In genomic region chr18:56233595-56233994, GRCh38 we compare ENCODE assay signal across 11 cellular contexts.
DNase-seq lines count a peak whose midpoint lies in the region; ATAC-seq and TF ChIP-seq lines count a peak whose summit lies in the region.
"Had no signal": no experiment of that assay in that cellular context is flagged by ENCODE, and none has a peak within 500 bp of the region (broad histone marks: within the 10 kb centered on the region; RNA-seq: fewer than 3 reads in every experiment).

No MANE protein-coding gene starts in this region.

- TF ChIP-seq RAD21 in SK-N-SH (IDR thresholded peaks at IDR 0.05; ENCODE audit: low read length): no peak

- 5% methylated on average over 2 of the region's 2 CpGs for WGBS in SK-N-SH (ENCODE audit: low lambda C conversion rate)

- H3F3A ChIP-seq in SK-N-SH (replicated peaks; ENCODE audit: insufficient read depth): peaks cover 4% of the 10 kb centered on the region

- DNase-seq in EH (ENCODE audit: low read depth) (peak; percentile 89), SK-N-SH (no peak), fibroblast of lung (ENCODE audit: low read depth in 2 of 2) (peak; percentile 88 to 89), HUDEP-2 (lab: John Stamatoyannopoulos, UW; ENCODE audit: unreplicated experiment in 76 of 76) (no peak), T1000 (lab: John Stamatoyannopoulos, UW) (no peak)
- DNase-seq in activated naive CD4-positive, alpha-beta T cell treated with Interleukin-2 at 50 U/mL for 16 hours: no peak
- DNase-seq: activated CD8-positive, alpha-beta T cell treated with anti-CD3 and anti-CD28 coated beads, Interleukin-2, amount 10 ng/mL, durations not matched to agents 7 days and 5 days; activated naive CD8-positive, alpha-beta T cell treated with anti-CD3 and anti-CD28 coated beads, Interleukin-2, amount 10 ng/mL, durations not matched to agents 7 days and 5 days had no signal

- H3K4me3 ChIP-seq in SK-N-SH (ENCODE audit: low read depth in 2 of 2, low read length in 1 of 2) (no peak overlapping the region), fibroblast of lung (replicated peaks in 1 of 4; ENCODE audit: control extremely low read depth in 1 of 4, insufficient read depth in 1 of 4, low read depth in 3 of 4, low read length in 4 of 4) (no peak overlapping the region), rectal smooth muscle tissue (ENCODE audit: low read length) (no peak overlapping the region)
- H3K4me3 ChIP-seq: hepatocyte had no signal

- H3K27ac ChIP-seq in SK-N-SH (ENCODE audit: low read depth in 2 of 2, low read length in 1 of 2) (peak overlapping the region in 1 of 2 experiments; percentile 78; a peak in 2 of 4 replicates), fibroblast of lung (ENCODE audit: insufficient read depth, low read length) (peak overlapping the region; percentile 49), rectal smooth muscle tissue (ENCODE audit: low read depth, low read length) (peak overlapping the region; percentile 28)
- H3K27ac ChIP-seq: hepatocyte had no signal

- H3K36me3 ChIP-seq in SK-N-SH (replicated peaks in 1 of 2; ENCODE audit: control insufficient read depth in 1 of 2, insufficient read depth in 2 of 2, low read length in 1 of 2) (no peaks in the 10 kb centered on the region), fibroblast of lung (ENCODE audit: control insufficient read depth, insufficient read depth, low read length) (no peaks in the 10 kb centered on the region), rectal smooth muscle tissue (ENCODE audit: control insufficient read depth, insufficient read depth, low read length) (no peaks in the 10 kb centered on the region)

- no peaks in the 10 kb centered on the region for H3K9me2 ChIP-seq in SK-N-SH

- H2AFZ ChIP-seq in SK-N-SH (ENCODE audit: low read depth): no peak overlapping the region; the same call in 1 of the 2 replicates
- H2AFZ ChIP-seq in fibroblast of lung (ENCODE audit: low read length): no peak overlapping the region
- H2AFZ ChIP-seq: hepatocyte had no signal

- no peak for ATAC-seq in GM21526 (IDR thresholded peaks at IDR 0.05; ENCODE audit: low FRiP score, unreplicated experiment)
- ATAC-seq: activated CD8-positive, alpha-beta T cell treated with anti-CD3 and anti-CD28 coated beads, Interleukin-2, amount 10 ng/mL, durations not matched to agents 7 days and 5 days had no signal

- no peaks in the 10 kb centered on the region for H4K20me1 ChIP-seq in SK-N-SH (ENCODE audit: insufficient read depth)
- no peaks in the 10 kb centered on the region for H4K20me1 ChIP-seq in fibroblast of lung (ENCODE audit: control insufficient read depth, extremely low read depth, insufficient read depth, low read length)

- H3K4me1 ChIP-seq in SK-N-SH (ENCODE audit: control insufficient read depth in 1 of 2, insufficient read depth in 2 of 2, low read depth in 1 of 2, low read length in 1 of 2) (peaks cover 0 to 3% of the 10 kb centered on the region in 2 experiments; a peak in 1 of 4 replicates), fibroblast of lung (ENCODE audit: control insufficient read depth, extremely low read depth, insufficient read depth, low read length) (peaks cover 2% of the 10 kb centered on the region), rectal smooth muscle tissue (ENCODE audit: control insufficient read depth, insufficient read depth, low read length) (no peaks in the 10 kb centered on the region)

- no peak overlapping the region for H3K9ac ChIP-seq in SK-N-SH
- H3K9ac ChIP-seq in fibroblast of lung (ENCODE audit: insufficient read depth, low read length): no peak overlapping the region
- H3K9ac ChIP-seq in rectal smooth muscle tissue (ENCODE audit: low read length): no peak overlapping the region

- H3K4me2 ChIP-seq in SK-N-SH (peak overlapping the region; percentile 22; the same call in 1 of the 2 replicates), fibroblast of lung (ENCODE audit: extremely low read depth, insufficient read depth, low read length) (no peak overlapping the region)
- H3K4me2 ChIP-seq: hepatocyte had no signal

- H3K79me2 ChIP-seq in SK-N-SH (ENCODE audit: insufficient read depth) (no peaks in the 10 kb centered on the region), fibroblast of lung (ENCODE audit: control insufficient read depth, insufficient read depth, low read length) (no peaks in the 10 kb centered on the region)
- H3K79me2 ChIP-seq: hepatocyte had no signal

- TF ChIP-seq CTCF in SK-N-SH (IDR thresholded peaks at IDR 0.05) (no peak), fibroblast of lung (conservative IDR thresholded peaks at IDR 0.05 in 1 of 2, IDR thresholded peaks at IDR 0.05 in 1 of 2; ENCODE audit: low read depth in 1 of 2, low read length in 2 of 2) (no peak)

- H3K9me3 ChIP-seq in SK-N-SH (no peaks in the 10 kb centered on the region), fibroblast of lung (ENCODE audit: control insufficient read depth, insufficient read depth, low read depth, low read length) (no peaks in the 10 kb centered on the region)

- POLR2A ChIA-PET in SK-N-SH (lab: Yijun Ruan, JAX): no interaction called here

- CTCF ChIA-PET in SK-N-SH (lab: Yijun Ruan, JAX): no interaction called here

- peak in 1 of 2 experiments; percentile 19; a peak in 1 of 4 replicates for TF ChIP-seq EP300 in SK-N-SH (IDR thresholded peaks at IDR 0.05; ENCODE audit: borderline replicate concordance in 1 of 2, low read depth in 1 of 2, low read length in 1 of 2)

- H3K27me3 ChIP-seq in SK-N-SH (ENCODE audit: insufficient read depth): no peaks in the 10 kb centered on the region
- no peaks in the 10 kb centered on the region for H3K27me3 ChIP-seq in fibroblast of lung (ENCODE audit: control insufficient read depth, insufficient read depth, low read length)
- no peaks in the 10 kb centered on the region for H3K27me3 ChIP-seq in rectal smooth muscle tissue (ENCODE audit: control insufficient read depth, insufficient read depth, low read length)
- H3K27me3 ChIP-seq: hepatocyte had no signal

TF ChIP-seq in SK-N-SH, 30 proteins besides CTCF, POLR2A, EP300 and RAD21 (continues in another document):
- TF ChIP-seq EZH2phosphoT487 (IDR thresholded peaks at IDR 0.05; ENCODE audit: borderline replicate concordance, low read depth) (no peak), FOXM1 (IDR thresholded peaks at IDR 0.05; ENCODE audit: low read depth) (no peak), JUND (IDR thresholded peaks at IDR 0.05) (peak; percentile 47), USF2 (IDR thresholded peaks at IDR 0.05; ENCODE audit: borderline replicate concordance, low read depth, low read length) (no peak), POLR2AphosphoS5 (IDR thresholded peaks at IDR 0.05; ENCODE audit: low read depth, low read length) (no peak), REST (IDR thresholded peaks at IDR 0.05; ENCODE audit: low read depth, low read length) (no peak), TAF1 (IDR thresholded peaks at IDR 0.05; ENCODE audit: borderline replicate concordance, low read depth, low read length) (no peak), FOXJ3 (CRISPR knock-in tag; IDR thresholded peaks at IDR 0.05) (no peak), MXI1 (IDR thresholded peaks at IDR 0.05; ENCODE audit: low read depth, low read length) (no peak), NRF1 (IDR thresholded peaks at IDR 0.05; ENCODE audit: low read depth, low read length) (no peak), TEAD4 (IDR thresholded peaks at IDR 0.05; ENCODE audit: borderline replicate concordance, insufficient read depth) (0 out of 2 replicates have a peak, but pooled peaks have one; percentile 11), RCOR1 (IDR thresholded peaks at IDR 0.05; ENCODE audit: low read length) (no peak), RFX5 (IDR thresholded peaks at IDR 0.05; ENCODE audit: low read length) (no peak), NFIC (IDR thresholded peaks at IDR 0.05; ENCODE audit: borderline replicate concordance) (peak; percentile 73)
- TF ChIP-seq, protein P1, sequence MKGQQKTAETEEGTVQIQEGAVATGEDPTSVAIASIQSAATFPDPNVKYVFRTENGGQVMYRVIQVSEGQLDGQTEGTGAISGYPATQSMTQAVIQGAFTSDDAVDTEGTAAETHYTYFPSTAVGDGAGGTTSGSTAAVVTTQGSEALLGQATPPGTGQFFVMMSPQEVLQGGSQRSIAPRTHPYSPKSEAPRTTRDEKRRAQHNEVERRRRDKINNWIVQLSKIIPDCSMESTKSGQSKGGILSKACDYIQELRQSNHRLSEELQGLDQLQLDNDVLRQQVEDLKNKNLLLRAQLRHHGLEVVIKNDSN (IDR thresholded peaks at IDR 0.05; ENCODE audit: borderline replicate concordance, low read depth): no peak

Comparison
In these comparisons a context has a peak if more than half of its experiments do, and no peak if none do; other contexts are left out.
1. DNase-seq: peak in EH (single experiment) and fibroblast of lung (2 of 2); none in SK-N-SH (single experiment), activated naive CD4-positive, alpha-beta T cell treated with Interleukin-2 at 50 U/mL for 16 hours (single experiment), HUDEP-2 (0 of 76) and T1000 (single experiment).